In the genomic region with DNA sequence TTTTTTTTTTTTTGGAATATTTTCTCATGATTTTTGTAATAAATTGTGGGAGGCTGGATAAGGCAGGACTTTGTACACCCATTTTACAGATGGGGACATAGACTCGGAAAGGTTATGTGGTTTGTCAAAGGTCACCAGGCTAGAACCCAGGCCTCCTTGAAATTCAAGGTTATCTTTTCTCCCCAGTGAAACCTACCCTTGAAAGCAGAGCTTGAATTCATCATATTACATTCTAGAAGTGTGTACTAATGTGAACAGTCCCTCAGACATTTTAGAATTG, we compare ENCODE assay signal across 9 cellular contexts. TPM values are rescaled to one million over a fixed set of nuclear protein-coding genes. Genes with fewer than 3 reads are reported as not detected.
A peak's percentile ranks its signal among the peaks of the same experiment; 100 is the strongest.
DNase-seq lines count a peak whose midpoint lies in the region; ATAC-seq and TF ChIP-seq lines count a peak whose summit lies in the region.
"Had no signal": no experiment of that assay in that cellular context is flagged by ENCODE, and none has a peak within 500 bp of the region (broad histone marks: within the 10 kb centered on the region; RNA-seq: fewer than 3 reads in every experiment).

No MANE protein-coding gene starts in this region.

- H3K27ac ChIP-seq in PC-3 (ENCODE audit: low read length) (0 out of 2 replicates have a peak overlapping the region, but pooled peaks have one; percentile 3), epithelial cell of prostate (peak overlapping the region; percentile 96), skin epidermis (peak overlapping the region in 15 of 21 experiments; percentile 36 to 98 (median 68))

- no peaks in the 10 kb centered on the region for H3K27me3 ChIP-seq in PC-3 (ENCODE audit: low read length)
- H3K27me3 ChIP-seq: body of pancreas had no signal

- H3K9me2 ChIP-seq in PC-3 (replicated peaks; ENCODE audit: low read length) = no peaks in the 10 kb centered on the region

- peaks cover 46% of the 10 kb centered on the region for H3K36me3 Mint-ChIP-seq in Calu3 (ENCODE audit: insufficient read depth, unreplicated experiment)

- H3K4me3 Mint-ChIP-seq in Calu3 (ENCODE audit: low read depth, unreplicated experiment) = no peak overlapping the region

- intact Hi-C loops in Calu3 (cut with micrococcal nuclease; ENCODE audit: unreplicated experiment) (loop anchor here (1.0 to 2.0 kb wide), 2 partner anchors 38 to 177 kb away; no protein-coding TSS in a partner anchor), PC-3 (cut with micrococcal nuclease) (no loop called here)

- POLR2A ChIA-PET in PC-3 (lab: Charles Lee; ENCODE audit: unreplicated experiment) = interaction anchor here (0.6 kb wide), 1 partner anchor 594 kb away, joined by 7 read pairs; no protein-coding TSS in a partner anchor

- no peaks in the 10 kb centered on the region for H3K9me3 Mint-ChIP-seq in Calu3 (ENCODE audit: low read depth, unreplicated experiment)

- peaks cover 17% of the 10 kb centered on the region for H3K4me1 ChIP-seq in PC-3 (ENCODE audit: insufficient read depth, low read length)

- H3F3A ChIP-seq in PC-3 (ENCODE audit: low read length, unreplicated experiment) = peaks cover 8% of the 10 kb centered on the region

- BruUV-seq in Calu3 (replicated peaks; lab: Mats Ljungman, UMichigan) (no TSS peak), PC-3 (replicated peaks; lab: Mats Ljungman, UMichigan) (no TSS peak)

- H3K27ac Mint-ChIP-seq in Calu3 (ENCODE audit: unreplicated experiment) = peak overlapping the region; percentile 77

- no peak for ATAC-seq in PC-3
- ATAC-seq in GM19023 (IDR thresholded peaks at IDR 0.05; ENCODE audit: unreplicated experiment) = no peak
- ATAC-seq: body of pancreas had no signal

- no peak overlapping the region for H2AFZ ChIP-seq in PC-3 (ENCODE audit: low read length)

- no peak for TF ChIP-seq CTCF in Calu3 (IDR thresholded peaks at IDR 0.05; ENCODE audit: unreplicated experiment)
- TF ChIP-seq CTCF in PC-3 (conservative IDR thresholded peaks at IDR 0.05; ENCODE audit: low read depth, low read length) = no peak

- CTCF ChIA-PET in Calu3 (lab: Charles Lee) = interaction anchor here (0.9 kb wide), 1 partner anchor 88 kb away, joined by 3 read pairs; no protein-coding TSS in a partner anchor
- CTCF ChIA-PET in PC-3 (lab: Charles Lee) = interaction anchor here (0.6 kb wide), 1 partner anchor 168 kb away, joined by 4 read pairs; no protein-coding TSS in a partner anchor

- H3K27me3 Mint-ChIP-seq in Calu3 (ENCODE audit: unreplicated experiment) = no peaks in the 10 kb centered on the region

- no peaks in the 10 kb centered on the region for H3K36me3 ChIP-seq in PC-3 (ENCODE audit: low read depth, low read length)

- H3K4me2 ChIP-seq in PC-3 (ENCODE audit: low read length) = peak overlapping the region; percentile 89; the same call in 1 of the 2 replicates

- H3K4me3 ChIP-seq in PC-3 (ENCODE audit: low read length) = no peak overlapping the region
- peak overlapping the region in 1 of 7 experiments; percentile 81 for H3K4me3 ChIP-seq in skin epidermis
- H3K4me3 ChIP-seq: body of pancreas had no signal

- H3K9me3 ChIP-seq in PC-3 (ENCODE audit: low read length) = no peaks in the 10 kb centered on the region
- H3K9me3 ChIP-seq: body of pancreas had no signal

- no peaks in the 10 kb centered on the region for H4K20me1 ChIP-seq in PC-3 (ENCODE audit: low read length)

- H3K4me1 Mint-ChIP-seq in Calu3 (ENCODE audit: low read depth, unreplicated experiment) = peaks cover 19% of the 10 kb centered on the region

- H3K79me2 ChIP-seq in PC-3 (ENCODE audit: low read length) = peaks cover 44% of the 10 kb centered on the region

- H3K9ac ChIP-seq in PC-3 (ENCODE audit: low read length) = no peak overlapping the region

- DNase-seq in Calu3 = no peak
- no peak for DNase-seq in PC-3
- DNase-seq in epithelial cell of prostate (ENCODE audit: low read depth, low spot score) = no peak
- no peak for DNase-seq in COR-L47 (lab: John Stamatoyannopoulos, UW)
- no peak for DNase-seq in HCEC 1CT
- DNase-seq in inferior parietal cortex (ENCODE audit: extremely low spot score) = no peak

RNA-seq across cellular contexts. Expression of gene ARID5B, which starts 3.9 kb away (rescaled TPM):
- total RNA-seq in Calu3 (2022) (9.5 and 10.0 TPM in 2 replicates), PC-3 (2014; rRNA removed) (24.5 and 26.4 TPM in 2 replicates)

Comparison
In these comparisons a context has a peak if more than half of its experiments do, and no peak if none do; other contexts are left out.
1. H3K27ac ChIP-seq: peak in every context shown above with its lines; median percentile 96 in epithelial cell of prostate; 68 in skin epidermis; 3 in PC-3.